Comparison of ENCODE assay signal across 13 cellular contexts in genomic region chr2:73418343-73418742, GRCh38. TPM values are rescaled to one million over a fixed set of nuclear protein-coding genes. Genes with fewer than 3 reads are reported as not detected.
DNase-seq lines count a peak whose midpoint lies in the region; ATAC-seq and TF ChIP-seq lines count a peak whose summit lies in the region.
"Had no signal": no experiment of that assay in that cellular context is flagged by ENCODE, and none has a peak within 500 bp of the region (broad histone marks: within the 10 kb centered on the region; RNA-seq: fewer than 3 reads in every experiment).

No MANE protein-coding gene starts in this region.

- peaks cover 13% of the 10 kb centered on the region for H3K79me2 ChIP-seq in smooth muscle cell (ENCODE audit: low read depth)

- H3K27ac ChIP-seq in colonic mucosa (no peak overlapping the region), smooth muscle cell (ENCODE audit: low read depth) (peak overlapping the region; percentile 12)
- H3K27ac ChIP-seq: neutrophil had no signal

- H3K36me3 Mint-ChIP-seq in HFFc6 (ENCODE audit: low read depth) (no peaks in the 10 kb centered on the region; the same call in 1 of the 2 replicates), osteocyte (ENCODE audit: unreplicated experiment) (peaks cover 7% of the 10 kb centered on the region)
- H3K36me3 Mint-ChIP-seq: activated naive CD4-positive, alpha-beta T cell treated with anti-CD3 and anti-CD28 coated beads, Interleukin-2, amount 50 U/mL, for 72 hours had no signal

- H3K9ac ChIP-seq in colonic mucosa (ENCODE audit: low read depth in 2 of 2, low read length in 2 of 2) (no peak overlapping the region), smooth muscle cell (ENCODE audit: low read depth) (no peak overlapping the region)

- H3K36me3 ChIP-seq in colonic mucosa: no peaks in the 10 kb centered on the region
- H3K36me3 ChIP-seq in smooth muscle cell (ENCODE audit: low read depth): peaks cover 6% of the 10 kb centered on the region
- H3K36me3 ChIP-seq: neutrophil had no signal

- H3K27me3 ChIP-seq in colonic mucosa: no peaks in the 10 kb centered on the region
- H3K27me3 ChIP-seq in smooth muscle cell (ENCODE audit: low read depth): no peaks in the 10 kb centered on the region
- H3K27me3 ChIP-seq: neutrophil had no signal

- no peaks in the 10 kb centered on the region for H3K27me3 Mint-ChIP-seq in HFFc6 (ENCODE audit: insufficient read depth)
- H3K27me3 Mint-ChIP-seq in osteocyte (ENCODE audit: unreplicated experiment): no peaks in the 10 kb centered on the region

- intact Hi-C loops in colonic mucosa (cut with DNase I): no loop called here

- H3F3A ChIP-seq in smooth muscle cell (ENCODE audit: low read depth): no peaks in the 10 kb centered on the region

- H3K27ac Mint-ChIP-seq in HFFc6: peak overlapping the region; percentile 6; the same call in 1 of the 2 replicates
- H3K27ac Mint-ChIP-seq in osteocyte (ENCODE audit: unreplicated experiment): no peak overlapping the region
- H3K27ac Mint-ChIP-seq: activated naive CD4-positive, alpha-beta T cell treated with anti-CD3 and anti-CD28 coated beads, Interleukin-2, amount 50 U/mL, for 72 hours had no signal

- peaks cover 28% of the 10 kb centered on the region for H4K20me1 ChIP-seq in smooth muscle cell (ENCODE audit: low read depth)

- peaks cover 33% of the 10 kb centered on the region for H3K4me1 Mint-ChIP-seq in HFFc6 (ENCODE audit: low read depth)
- H3K4me1 Mint-ChIP-seq in osteocyte (ENCODE audit: unreplicated experiment): peaks cover 8% of the 10 kb centered on the region

- TF ChIP-seq CTCF in HFFc6 (IDR thresholded peaks at IDR 0.05): no peak
- no peak for TF ChIP-seq CTCF in colonic mucosa (IDR thresholded peaks at IDR 0.05)
- TF ChIP-seq CTCF in smooth muscle cell (IDR thresholded peaks at IDR 0.05; ENCODE audit: borderline replicate concordance, insufficient read depth, poor library complexity, severe bottlenecking): no peak
- TF ChIP-seq CTCF in osteocyte (IDR thresholded peaks at IDR 0.05): no peak

- H3K4me2 ChIP-seq in smooth muscle cell: peak overlapping the region; percentile 21

- H2AFZ ChIP-seq in smooth muscle cell (ENCODE audit: low read depth): no peak overlapping the region

- DNase-seq in HFFc6 (peak; percentile 30), colonic mucosa (peak; percentile 29), kidney tubule cell (ENCODE audit: low spot score) (peak; percentile 42), smooth muscle cell (lab: John Stamatoyannopoulos, UW; ENCODE audit: unreplicated experiment) (no peak), osteocyte (ENCODE audit: extremely low spot score, unreplicated experiment) (no peak), SKM-1 treated with dmso at 0.1 percent for 144 hours (lab: John Stamatoyannopoulos, UW; ENCODE audit: unreplicated experiment) (no peak), SKM-1 (lab: John Stamatoyannopoulos, UW; ENCODE audit: unreplicated experiment) (no peak)
- DNase-seq: DND-41, foreskin melanocyte, NCI-H510A had no signal

- no peak overlapping the region for H3K4me3 Mint-ChIP-seq in HFFc6
- no peak overlapping the region for H3K4me3 Mint-ChIP-seq in osteocyte (ENCODE audit: unreplicated experiment)

- H3K4me3 ChIP-seq in colonic mucosa (no peak overlapping the region), smooth muscle cell (no peak overlapping the region)

- H3K4me1 ChIP-seq in colonic mucosa (no peaks in the 10 kb centered on the region), smooth muscle cell (ENCODE audit: low read depth) (no peaks in the 10 kb centered on the region)

- H3K9me3 Mint-ChIP-seq in HFFc6 (no peaks in the 10 kb centered on the region), osteocyte (ENCODE audit: unreplicated experiment) (no peaks in the 10 kb centered on the region)
- H3K9me3 Mint-ChIP-seq: activated naive CD4-positive, alpha-beta T cell treated with anti-CD3 and anti-CD28 coated beads, Interleukin-2, amount 50 U/mL, for 72 hours had no signal

- WGBS in smooth muscle cell (ENCODE audit: low lambda C conversion rate): 56% methylated on average over 7 of the region's 7 CpGs

- H3K9me3 ChIP-seq in colonic mucosa (no peaks in the 10 kb centered on the region), smooth muscle cell (replicated peaks; ENCODE audit: low read depth) (no peaks in the 10 kb centered on the region)
- H3K9me3 ChIP-seq: neutrophil had no signal

- no peak for ATAC-seq in GM19351 (IDR thresholded peaks at IDR 0.05; ENCODE audit: unreplicated experiment)
- ATAC-seq: activated naive CD4-positive, alpha-beta T cell treated with anti-CD3 and anti-CD28 coated beads, Interleukin-2, amount 50 U/mL, for 72 hours had no signal

RNA-seq across cellular contexts. Expression of gene ALMS1, which starts 32.7 kb away (rescaled TPM):
- total RNA-seq in HFFc6 (2021; fragmentation: NEBNext Ultra II Directional; extraction: Animal tissue kit (Norgen Biotek cat#: 25700)): 1 to 10 TPM; 7.3 to 9.8 (median 8.9) TPM
- total RNA-seq in colonic mucosa (10 to 100 TPM; 11.7 to 16.6 TPM), smooth muscle cell (19.6 and 19.7 TPM in 2 replicates), osteocyte (18.5 and 22.7 TPM in 2 replicates)
- polyA plus RNA-seq in smooth muscle cell: 2.3 and 3.3 TPM in 2 replicates

Comparison
In these comparisons a context has a peak if more than half of its experiments do, and no peak if none do; other contexts are left out.
1. DNase-seq: peak in HFFc6 (single experiment), colonic mucosa (single experiment) and kidney tubule cell (single experiment); none in smooth muscle cell (single experiment), osteocyte (single experiment), SKM-1 treated with dmso at 0.1 percent for 144 hours (single experiment) and SKM-1 (single experiment).